In genomic region chr19:4866595-4867424, GRCh38 we compare ENCODE assay signal across 2 cellular contexts.
TF ChIP-seq lines count a peak whose summit lies in the region.

No MANE protein-coding gene starts in this region.

TF ChIP-seq in WTC11, 78 proteins besides CTCF, POLR2A, EP300 and RAD21 (continued from another document):
- TF ChIP-seq E2F4 (CRISPR knock-in tag; IDR thresholded peaks at IDR 0.05; ENCODE audit: borderline replicate concordance, low read depth) (no peak), CREM (CRISPR knock-in tag; IDR thresholded peaks at IDR 0.05) (0 out of 2 replicates have a peak, but pooled peaks have one; percentile 28), ARID4B (CRISPR knock-in tag; IDR thresholded peaks at IDR 0.05; ENCODE audit: borderline replicate concordance) (no peak), ZNF219 (CRISPR knock-in tag; IDR thresholded peaks at IDR 0.05; ENCODE audit: borderline replicate concordance) (no peak), ZBTB21 (CRISPR knock-in tag; IDR thresholded peaks at IDR 0.05; ENCODE audit: borderline replicate concordance) (no peak), HMGA2 (CRISPR knock-in tag; IDR thresholded peaks at IDR 0.05) (no peak), PREB (CRISPR knock-in tag; IDR thresholded peaks at IDR 0.05; ENCODE audit: borderline replicate concordance) (no peak), SP1 (CRISPR knock-in tag; conservative IDR thresholded peaks at IDR 0.05) (0 out of 2 replicates have a peak, but pooled peaks have one; percentile 35)

TF ChIP-seq in liver, 16 proteins besides CTCF, POLR2A, EP300 and RAD21 (continued from another document):
- no peak for TF ChIP-seq ZBTB33 (IDR thresholded peaks at IDR 0.05)
